18 cellular contexts compared by ENCODE assay signal in the genomic region with DNA sequence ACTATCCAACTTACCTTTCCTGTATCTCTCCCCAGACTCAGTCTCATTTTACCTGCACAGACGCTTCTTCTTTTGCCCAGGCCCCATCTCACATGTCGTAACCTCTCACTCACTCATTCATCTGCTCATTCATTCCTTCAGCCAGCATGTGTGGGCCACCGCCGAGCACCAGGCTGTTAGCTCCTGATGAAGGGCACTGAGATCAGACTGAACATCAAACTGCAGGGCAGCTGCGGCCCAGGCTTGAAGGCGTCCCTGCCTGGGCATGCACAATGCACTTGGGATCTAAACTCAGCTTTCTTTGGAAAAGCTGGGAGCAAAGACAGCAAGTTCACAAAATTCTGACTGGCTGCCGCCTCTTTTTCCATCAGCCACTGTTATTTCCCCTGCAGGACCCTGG.
"Had no signal": no experiment of that assay in that cellular context is flagged by ENCODE, and none has a peak within 500 bp of the region (broad histone marks: within the 10 kb centered on the region; RNA-seq: fewer than 3 reads in every experiment).

No MANE protein-coding gene starts in this region.

- H3K9me3 ChIP-seq: esophagus squamous epithelium, gastroesophageal sphincter had no signal

- DNase-seq: effector memory CD8-positive, alpha-beta T cell; esophagus squamous epithelium; foreskin fibroblast; glutamatergic neuron; immature natural killer cell; kidney; left cardiac atrium; left ventricle myocardium superior; mesenchymal stem cell; naive B cell; occipital lobe; posterior cingulate gyrus; stimulated activated CD4-positive, alpha-beta T cell treated with anti-CD3 and anti-CD28 coated beads, Interleukin-12 subunit alpha, Interleukin-12 subunit beta, amount 100 ng/mL, for 4 hours; stimulated activated naive CD4-positive, alpha-beta T cell; trophoblast cell had no signal

- H3K36me3 ChIP-seq: esophagus squamous epithelium, gastroesophageal sphincter had no signal

- H3K4me3 ChIP-seq: esophagus squamous epithelium, gastroesophageal sphincter, lung, skin epidermis had no signal

- H3K27ac ChIP-seq: esophagus squamous epithelium, gastroesophageal sphincter, skin epidermis had no signal
